In genomic region chr6:4489538-4489937, GRCh38 we compare ENCODE assay signal across 26 cellular contexts.
A peak's percentile ranks its signal among the peaks of the same experiment; 100 is the strongest.
DNase-seq lines count a peak whose midpoint lies in the region; ATAC-seq and TF ChIP-seq lines count a peak whose summit lies in the region.
"Had no signal": no experiment of that assay in that cellular context is flagged by ENCODE, and none has a peak within 500 bp of the region (broad histone marks: within the 10 kb centered on the region; RNA-seq: fewer than 3 reads in every experiment).

No MANE protein-coding gene starts in this region.

- no peaks in the 10 kb centered on the region for H3K36me3 Mint-ChIP-seq in CD8-positive, alpha-beta T cell
- no peaks in the 10 kb centered on the region for H3K36me3 Mint-ChIP-seq in effector memory CD8-positive, alpha-beta T cell (ENCODE audit: insufficient read depth)
- peaks cover 10% of the 10 kb centered on the region for H3K36me3 Mint-ChIP-seq in progenitor cell of endocrine pancreas (ENCODE audit: insufficient read depth)
- H3K36me3 Mint-ChIP-seq: activated CD8-positive, alpha-beta memory T cell treated with anti-CD3 and anti-CD28 coated beads, Interleukin-2, amount 10 ng/mL, durations not matched to agents 7 days and 5 days; activated naive CD4-positive, alpha-beta T cell treated with anti-CD3 and anti-CD28 coated beads, Interleukin-2, amount 10 ng/mL, durations not matched to agents 7 days and 5 days had no signal

- no peaks in the 10 kb centered on the region for H3K9me3 ChIP-seq in CD8-positive, alpha-beta T cell (ENCODE audit: low read length)
- no peaks in the 10 kb centered on the region; the same call in 1 of the 2 replicates for H3K9me3 ChIP-seq in Loucy (ENCODE audit: insufficient read depth, low read depth, low read length)
- H3K9me3 ChIP-seq: testis, vagina had no signal

- H3K9ac ChIP-seq in Loucy (ENCODE audit: low read depth, low read length, poor library complexity, severe bottlenecking) = no peak overlapping the region
- H3K9ac ChIP-seq: neural progenitor cell had no signal

- H3K27me3 Mint-ChIP-seq in CD8-positive, alpha-beta T cell (ENCODE audit: low read depth) = peaks cover 13% of the 10 kb centered on the region
- H3K27me3 Mint-ChIP-seq in effector memory CD8-positive, alpha-beta T cell = peaks cover 11 to 22% of the 10 kb centered on the region in 2 donors
- no peaks in the 10 kb centered on the region for H3K27me3 Mint-ChIP-seq in progenitor cell of endocrine pancreas
- H3K27me3 Mint-ChIP-seq: activated naive CD4-positive, alpha-beta T cell treated with anti-CD3 and anti-CD28 coated beads, Interleukin-2, amount 10 ng/mL, durations not matched to agents 7 days and 5 days had no signal

- H3K9me2 ChIP-seq in Loucy (replicated peaks; ENCODE audit: low read depth, low read length) = no peaks in the 10 kb centered on the region

- peak overlapping the region; percentile 19 for H3K4me2 ChIP-seq in Loucy (ENCODE audit: low read depth, low read length, poor library complexity, severe bottlenecking)
- H3K4me2 ChIP-seq: neural progenitor cell had no signal

- no peaks in the 10 kb centered on the region for H3K36me3 ChIP-seq in CD8-positive, alpha-beta T cell (ENCODE audit: insufficient read depth, low read length)
- no peaks in the 10 kb centered on the region for H3K36me3 ChIP-seq in Loucy (ENCODE audit: insufficient read depth, low read length)
- H3K36me3 ChIP-seq: heart right ventricle, neural progenitor cell, vagina, WERI-Rb-1 had no signal

- CTCF ChIA-PET in CD8-positive, alpha-beta T cell (lab: Charles Lee) = no interaction called here

- no peak for DNase-seq in CD8-positive, alpha-beta T cell
- DNase-seq in effector memory CD8-positive, alpha-beta T cell = no peak
- DNase-seq in progenitor cell of endocrine pancreas (ENCODE audit: low spot score, unreplicated experiment) (no peak), NCI-H146 treated with DMSO at 0.1 percent for 48 hours (lab: John Stamatoyannopoulos, UW; ENCODE audit: unreplicated experiment) (no peak), globus pallidus (ENCODE audit: low spot score) (no peak), Right ventricle myocardium superior (no peak)
- no peak for DNase-seq in stimulated activated CD4-positive, alpha-beta T cell treated with anti-CD3 and anti-CD28 coated beads, Interleukin-15, amount 100 ng/mL, for 24 hours
- DNase-seq: activated CD8-positive, alpha-beta memory T cell treated with anti-CD3 and anti-CD28 coated beads, Interleukin-2, amount 10 ng/mL, durations not matched to agents 7 days and 5 days; activated naive CD4-positive, alpha-beta T cell treated with anti-CD3 and anti-CD28 coated beads, Interleukin-2, amount 10 ng/mL, durations not matched to agents 7 days and 5 days; effector CD4-positive, alpha-beta T cell; erythroblast; foreskin fibroblast; H9; heart right ventricle; NCI-H1417 treated with DMSO at 0.1 percent for 48 hours; NCI-H2107; posterior cingulate gyrus; stimulated activated naive CD8-positive, alpha-beta T cell treated with anti-CD3 and anti-CD28 coated beads, Interleukin-15, Interleukin-2, amounts not matched to agents 100 U/mL and 50 U/mL, for 24 hours; testis; WERI-Rb-1 had no signal

- intact Hi-C loops in CD8-positive, alpha-beta T cell (cut with DNase I, micrococcal nuclease) = no loop called here
- intact Hi-C loops in Right ventricle myocardium superior (cut with DNase I) = no loop called here

- H2AFZ ChIP-seq in Loucy (ENCODE audit: low read length) = no peak overlapping the region

- peak overlapping the region; percentile 8 for H3K27ac Mint-ChIP-seq in CD8-positive, alpha-beta T cell
- H3K27ac Mint-ChIP-seq in effector memory CD8-positive, alpha-beta T cell = peak overlapping the region in 1 of 2 donors; percentile 91
- peak overlapping the region; percentile 39 for H3K27ac Mint-ChIP-seq in progenitor cell of endocrine pancreas
- H3K27ac Mint-ChIP-seq: activated CD8-positive, alpha-beta memory T cell treated with anti-CD3 and anti-CD28 coated beads, Interleukin-2, amount 10 ng/mL, durations not matched to agents 7 days and 5 days; activated naive CD4-positive, alpha-beta T cell treated with anti-CD3 and anti-CD28 coated beads, Interleukin-2, amount 10 ng/mL, durations not matched to agents 7 days and 5 days; activated T-helper 1 cell treated with anti-CD3 and anti-CD28 coated beads, Interleukin-12 subunit alpha, Interleukin-12 subunit beta, Interleukin-2, Interleukin-4 antibody, amounts not matched to agents 30 ng/mL and 10 ng/mL and 1 ng/mL, durations not matched to agents 14 hours and 24 hours and 36 hours; B cell; H9; neural progenitor cell had no signal

- peaks cover 7% of the 10 kb centered on the region for H3K9me3 Mint-ChIP-seq in CD8-positive, alpha-beta T cell
- H3K9me3 Mint-ChIP-seq in effector memory CD8-positive, alpha-beta T cell = peaks cover 11 to 15% of the 10 kb centered on the region in 2 donors
- H3K9me3 Mint-ChIP-seq in progenitor cell of endocrine pancreas (ENCODE audit: low read depth) = peaks cover 23% of the 10 kb centered on the region

- POLR2A ChIA-PET in CD8-positive, alpha-beta T cell (lab: Charles Lee) = no interaction called here

- no peaks in the 10 kb centered on the region for H3K79me2 ChIP-seq in Loucy (ENCODE audit: insufficient read depth, low read length)

- H4K20me1 ChIP-seq in Loucy (ENCODE audit: insufficient read depth, low read length, poor library complexity, severe bottlenecking) = no peaks in the 10 kb centered on the region

- no peak for ATAC-seq in CD8-positive, alpha-beta T cell
- peak; percentile 88 for ATAC-seq in effector memory CD8-positive, alpha-beta T cell (replicated peaks)
- ATAC-seq in Right ventricle myocardium superior (ENCODE audit: poor library complexity) = no peak
- ATAC-seq: activated CD8-positive, alpha-beta memory T cell treated with anti-CD3 and anti-CD28 coated beads, Interleukin-2, amount 10 ng/mL, durations not matched to agents 7 days and 5 days; heart right ventricle; stimulated activated naive CD8-positive, alpha-beta T cell treated with anti-CD3 and anti-CD28 coated beads, Interleukin-15, Interleukin-2, amounts not matched to agents 100 U/mL and 50 U/mL, for 24 hours had no signal

- TF ChIP-seq CTCF in CD8-positive, alpha-beta T cell (IDR thresholded peaks at IDR 0.05) = no peak
- no peak for TF ChIP-seq CTCF in Loucy (conservative IDR thresholded peaks at IDR 0.05; ENCODE audit: low read length)
- no peak for TF ChIP-seq CTCF in progenitor cell of endocrine pancreas (IDR thresholded peaks at IDR 0.05; ENCODE audit: unreplicated experiment)

- no peaks in the 10 kb centered on the region for H3K4me1 Mint-ChIP-seq in CD8-positive, alpha-beta T cell (ENCODE audit: low read depth)
- H3K4me1 Mint-ChIP-seq in effector memory CD8-positive, alpha-beta T cell (ENCODE audit: low read depth in 2 of 2) = peaks cover 8 to 10% of the 10 kb centered on the region in 2 donors
- H3K4me1 Mint-ChIP-seq in progenitor cell of endocrine pancreas (ENCODE audit: low read depth) = peaks cover 32% of the 10 kb centered on the region
- H3K4me1 Mint-ChIP-seq: activated CD8-positive, alpha-beta memory T cell treated with anti-CD3 and anti-CD28 coated beads, Interleukin-2, amount 10 ng/mL, durations not matched to agents 7 days and 5 days; activated naive CD4-positive, alpha-beta T cell treated with anti-CD3 and anti-CD28 coated beads, Interleukin-2, amount 10 ng/mL, durations not matched to agents 7 days and 5 days; B cell; neural progenitor cell had no signal

- no peak overlapping the region for H3K27ac ChIP-seq in CD8-positive, alpha-beta T cell (ENCODE audit: low read depth, low read length)
- H3K27ac ChIP-seq: heart right ventricle, neural progenitor cell, testis, vagina, WERI-Rb-1 had no signal

- no peaks in the 10 kb centered on the region for H3K27me3 ChIP-seq in CD8-positive, alpha-beta T cell (ENCODE audit: insufficient read depth, low read length)
- no peaks in the 10 kb centered on the region for H3K27me3 ChIP-seq in Loucy (ENCODE audit: insufficient read depth, low read length, poor library complexity, severe bottlenecking)
- H3K27me3 ChIP-seq: heart right ventricle, neural progenitor cell, testis, vagina had no signal

- H3K4me3 ChIP-seq in CD8-positive, alpha-beta T cell (ENCODE audit: low read depth, low read length) = no peak overlapping the region
- no peak overlapping the region for H3K4me3 ChIP-seq in Loucy (ENCODE audit: low read length, poor library complexity, severe bottlenecking)
- H3K4me3 ChIP-seq: heart right ventricle, lung, neural progenitor cell, testis, vagina had no signal

- no peaks in the 10 kb centered on the region for H3K4me1 ChIP-seq in CD8-positive, alpha-beta T cell (ENCODE audit: insufficient read depth, low read length)
- no peaks in the 10 kb centered on the region for H3K4me1 ChIP-seq in Loucy (ENCODE audit: insufficient read depth, low read length, poor library complexity, severe bottlenecking)
- H3K4me1 ChIP-seq: heart right ventricle, neural progenitor cell, testis had no signal

- no peak overlapping the region for H3K4me3 Mint-ChIP-seq in CD8-positive, alpha-beta T cell
- H3K4me3 Mint-ChIP-seq in effector memory CD8-positive, alpha-beta T cell = peak overlapping the region in 1 of 2 donors; percentile 30
- no peak overlapping the region for H3K4me3 Mint-ChIP-seq in progenitor cell of endocrine pancreas (ENCODE audit: low read depth)
- H3K4me3 Mint-ChIP-seq: activated CD8-positive, alpha-beta memory T cell treated with anti-CD3 and anti-CD28 coated beads, Interleukin-2, amount 10 ng/mL, durations not matched to agents 7 days and 5 days; activated naive CD4-positive, alpha-beta T cell treated with anti-CD3 and anti-CD28 coated beads, Interleukin-2, amount 10 ng/mL, durations not matched to agents 7 days and 5 days; activated T-helper 1 cell treated with anti-CD3 and anti-CD28 coated beads, Interleukin-12 subunit alpha, Interleukin-12 subunit beta, Interleukin-2, Interleukin-4 antibody, amounts not matched to agents 30 ng/mL and 10 ng/mL and 1 ng/mL, durations not matched to agents 14 hours and 24 hours and 36 hours; B cell; H9; neural progenitor cell had no signal

- no peaks in the 10 kb centered on the region for H3F3A ChIP-seq in Loucy (ENCODE audit: low read depth)
